In the genomic region with DNA sequence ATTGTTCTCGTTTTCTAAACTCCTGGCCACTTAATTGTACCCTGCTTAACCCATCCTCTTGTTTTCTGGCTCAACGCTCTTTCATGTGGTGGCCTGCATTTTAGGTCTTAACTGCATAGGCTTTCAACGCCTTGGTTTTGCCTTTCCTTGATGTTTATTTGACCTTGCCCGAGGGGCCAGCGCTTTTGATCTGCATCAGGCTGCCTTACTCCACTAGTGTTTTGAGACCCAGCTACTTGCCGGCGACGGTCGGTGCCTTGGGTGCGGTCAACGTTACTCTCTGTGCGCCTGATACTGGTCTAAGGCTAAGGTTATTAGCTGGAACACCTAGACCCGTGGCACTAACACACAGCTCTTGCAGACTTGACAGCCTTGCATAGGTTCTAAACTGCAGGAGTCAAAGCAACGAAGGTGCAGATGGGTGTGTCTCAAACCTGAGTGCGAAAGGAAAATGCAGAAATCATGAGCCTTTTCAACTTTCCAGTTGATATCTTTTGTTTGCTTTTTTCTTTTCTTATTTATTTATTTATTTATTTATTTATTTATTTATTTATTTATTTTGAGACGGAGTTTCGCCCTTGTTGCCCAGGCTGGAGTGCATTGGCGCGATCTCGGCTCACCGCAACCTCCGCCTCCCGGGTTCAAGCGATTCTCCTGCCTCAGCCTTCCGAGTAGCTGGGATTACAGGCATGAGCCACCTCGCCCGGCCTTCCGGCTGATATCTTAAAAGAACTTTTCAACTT, we compare ENCODE assay signal across 14 cellular contexts.
DNase-seq lines count a peak whose midpoint lies in the region; ATAC-seq, FAIRE-seq and TF ChIP-seq lines count a peak whose summit lies in the region.
"Had no signal": no experiment of that assay in that cellular context is flagged by ENCODE, and none has a peak within 500 bp of the region (broad histone marks: within the 10 kb centered on the region; RNA-seq: fewer than 3 reads in every experiment).

No MANE protein-coding gene starts in this region.

- no peak overlapping the region for H3K27ac Mint-ChIP-seq in astrocyte (ENCODE audit: unreplicated experiment)
- H3K27ac Mint-ChIP-seq: activated T-helper 1 cell treated with anti-CD3 and anti-CD28 coated beads, Interleukin-12 subunit alpha, Interleukin-12 subunit beta, Interleukin-2, Interleukin-4 antibody, amounts not matched to agents 30 ng/mL and 10 ng/mL and 1 ng/mL, durations not matched to agents 14 hours and 24 hours and 36 hours; stimulated activated naive CD8-positive, alpha-beta T cell treated with anti-CD3 and anti-CD28 coated beads, Interleukin-15, Interleukin-2, amounts not matched to agents 100 ng/mL and 50 ng/mL, for 24 hours had no signal

- intact Hi-C loops in A673 (cut with micrococcal nuclease; ENCODE audit: unreplicated experiment) = no loop called here
- intact Hi-C loops in breast epithelium (cut with DNase I; ENCODE audit: low total_unique reads) = loop anchor here (10.0 kb wide), 1 partner anchor 59 kb away; a partner anchor contains a TSS

- no peaks in the 10 kb centered on the region for H3K36me3 Mint-ChIP-seq in astrocyte (ENCODE audit: low read depth, unreplicated experiment)

- no peak for ATAC-seq in GM21825 (IDR thresholded peaks at IDR 0.05; ENCODE audit: unreplicated experiment)
- no peak for ATAC-seq in GM19023 (IDR thresholded peaks at IDR 0.05; ENCODE audit: unreplicated experiment)
- ATAC-seq: GM12878, Panc1 had no signal

- H3K4me3 Mint-ChIP-seq in astrocyte (ENCODE audit: unreplicated experiment) = no peak overlapping the region
- H3K4me3 Mint-ChIP-seq: activated T-helper 1 cell treated with anti-CD3 and anti-CD28 coated beads, Interleukin-12 subunit alpha, Interleukin-12 subunit beta, Interleukin-2, Interleukin-4 antibody, amounts not matched to agents 30 ng/mL and 10 ng/mL and 1 ng/mL, durations not matched to agents 14 hours and 24 hours and 36 hours; stimulated activated naive CD8-positive, alpha-beta T cell treated with anti-CD3 and anti-CD28 coated beads, Interleukin-15, Interleukin-2, amounts not matched to agents 100 ng/mL and 50 ng/mL, for 24 hours had no signal

- no peaks in the 10 kb centered on the region for H3K27me3 ChIP-seq in A673 (replicated peaks; ENCODE audit: insufficient read depth, low read depth, low read length, poor library complexity)
- H3K27me3 ChIP-seq in astrocyte (ENCODE audit: insufficient read depth, low read length) = no peaks in the 10 kb centered on the region
- peaks cover 0 to 2% of the 10 kb centered on the region in 2 donors for H3K27me3 ChIP-seq in breast epithelium

- H3K79me2 ChIP-seq in astrocyte (ENCODE audit: insufficient read depth, low read length) = no peaks in the 10 kb centered on the region

- peak overlapping the region; percentile 90 for H3K9ac ChIP-seq in astrocyte (ENCODE audit: low read length)

- H4K20me1 ChIP-seq in astrocyte (ENCODE audit: insufficient read depth, low read length) = no peaks in the 10 kb centered on the region

- TF ChIP-seq POLR2A in breast epithelium (IDR thresholded peaks at IDR 0.05) = no peak

- no peaks in the 10 kb centered on the region for H3K4me1 Mint-ChIP-seq in astrocyte (ENCODE audit: low read depth, unreplicated experiment)

- DNase-seq in A673 (ENCODE audit: low spot score) (no peak), astrocyte (ENCODE audit: low read depth) (no peak), islet precursor cell (peak; percentile 83), breast epithelium (ENCODE audit: low spot score in 2 of 2) (no peak)
- no peak for DNase-seq in activated CD8-positive, alpha-beta memory T cell treated with anti-CD3 and anti-CD28 coated beads for 24 hours
- DNase-seq: cortex of kidney, NCI-H1930 had no signal

- TF ChIP-seq CTCF in A673 (conservative IDR thresholded peaks at IDR 0.05; ENCODE audit: low read depth, low read length) (no peak), astrocyte (IDR thresholded peaks at IDR 0.05; ENCODE audit: insufficient read depth, low read depth, low read length) (no peak), breast epithelium (IDR thresholded peaks at IDR 0.05) (no peak)

- peak overlapping the region; percentile 65 for H2AFZ ChIP-seq in astrocyte (ENCODE audit: low read depth, low read length)

- CTCF ChIA-PET in A673 (lab: Charles Lee) = no interaction called here

- POLR2A ChIA-PET in A673 (lab: Charles Lee; ENCODE audit: low non-redundant PET) = interaction anchor here (1.0 kb wide), 1 partner anchor 8 kb away, joined by 3 read pairs; no protein-coding TSS in a partner anchor

- H3K4me3 ChIP-seq in A673 (ENCODE audit: low read depth, low read length, poor library complexity, severe bottlenecking) (no peak overlapping the region), GM08714 (ENCODE audit: low read length) (peak overlapping the region; percentile 96; the same call in 1 of the 2 replicates), astrocyte (ENCODE audit: insufficient read depth, low read depth, low read length) (peak overlapping the region; percentile 87), breast epithelium (no peak overlapping the region)
- H3K4me3 ChIP-seq: GM12878 had no signal

- H3K27ac ChIP-seq in A673 (ENCODE audit: low read depth, low read length, poor library complexity, severe bottlenecking) (peak overlapping the region; percentile 98), astrocyte (ENCODE audit: low read depth, low read length) (peak overlapping the region; percentile 97), breast epithelium (no peak overlapping the region)

- FAIRE-seq in astrocyte (lab: Jason Lieb, UNC) = no peak
- FAIRE-seq: GM12878 had no signal

- H3K9me3 ChIP-seq in A673 (ENCODE audit: low read depth, low read length, poor library complexity, severe bottlenecking) (no peaks in the 10 kb centered on the region), astrocyte (ENCODE audit: insufficient read depth, low read depth, low read length) (no peaks in the 10 kb centered on the region), breast epithelium (peaks cover 4 to 6% of the 10 kb centered on the region in 2 donors)

- H3K27me3 Mint-ChIP-seq in astrocyte (ENCODE audit: low read depth, unreplicated experiment) = no peaks in the 10 kb centered on the region
- H3K27me3 Mint-ChIP-seq: stimulated activated naive CD8-positive, alpha-beta T cell treated with anti-CD3 and anti-CD28 coated beads, Interleukin-15, Interleukin-2, amounts not matched to agents 100 ng/mL and 50 ng/mL, for 24 hours had no signal

- H3K36me3 ChIP-seq in A673 (ENCODE audit: insufficient read depth, low read length, poor library complexity, severe bottlenecking) (peaks cover 8% of the 10 kb centered on the region), astrocyte (ENCODE audit: insufficient read depth, low read length) (no peaks in the 10 kb centered on the region), breast epithelium (no peaks in the 10 kb centered on the region)

- H3K4me2 ChIP-seq in astrocyte (ENCODE audit: low read length) = peak overlapping the region; percentile 90

- BruUV-seq in A673 (replicated peaks; lab: Mats Ljungman, UMichigan) = no TSS peak

- no peaks in the 10 kb centered on the region for H3K9me3 Mint-ChIP-seq in astrocyte (ENCODE audit: unreplicated experiment)
- H3K9me3 Mint-ChIP-seq: activated T-helper 1 cell treated with anti-CD3 and anti-CD28 coated beads, Interleukin-12 subunit alpha, Interleukin-12 subunit beta, Interleukin-2, Interleukin-4 antibody, amounts not matched to agents 30 ng/mL and 10 ng/mL and 1 ng/mL, durations not matched to agents 14 hours and 24 hours and 36 hours; stimulated activated naive CD8-positive, alpha-beta T cell treated with anti-CD3 and anti-CD28 coated beads, Interleukin-15, Interleukin-2, amounts not matched to agents 100 ng/mL and 50 ng/mL, for 24 hours had no signal

- H3K4me1 ChIP-seq in A673 (ENCODE audit: insufficient read depth, low read length, poor library complexity, severe bottlenecking) = peaks cover 26% of the 10 kb centered on the region
- H3K4me1 ChIP-seq in astrocyte (ENCODE audit: insufficient read depth, low read length) = peaks cover 14% of the 10 kb centered on the region
- H3K4me1 ChIP-seq in breast epithelium = no peaks in the 10 kb centered on the region

Comparison
In these comparisons a context has a peak if more than half of its experiments do, and no peak if none do; other contexts are left out.
1. H3K27ac ChIP-seq: peak in A673 (single experiment) and astrocyte (single experiment); none in breast epithelium (0 of 2).
2. H3K4me3 ChIP-seq: peak in GM08714 (single experiment) and astrocyte (single experiment); none in A673 (single experiment) and breast epithelium (0 of 3).